8 cellular contexts compared by ENCODE assay signal in the genomic region with DNA sequence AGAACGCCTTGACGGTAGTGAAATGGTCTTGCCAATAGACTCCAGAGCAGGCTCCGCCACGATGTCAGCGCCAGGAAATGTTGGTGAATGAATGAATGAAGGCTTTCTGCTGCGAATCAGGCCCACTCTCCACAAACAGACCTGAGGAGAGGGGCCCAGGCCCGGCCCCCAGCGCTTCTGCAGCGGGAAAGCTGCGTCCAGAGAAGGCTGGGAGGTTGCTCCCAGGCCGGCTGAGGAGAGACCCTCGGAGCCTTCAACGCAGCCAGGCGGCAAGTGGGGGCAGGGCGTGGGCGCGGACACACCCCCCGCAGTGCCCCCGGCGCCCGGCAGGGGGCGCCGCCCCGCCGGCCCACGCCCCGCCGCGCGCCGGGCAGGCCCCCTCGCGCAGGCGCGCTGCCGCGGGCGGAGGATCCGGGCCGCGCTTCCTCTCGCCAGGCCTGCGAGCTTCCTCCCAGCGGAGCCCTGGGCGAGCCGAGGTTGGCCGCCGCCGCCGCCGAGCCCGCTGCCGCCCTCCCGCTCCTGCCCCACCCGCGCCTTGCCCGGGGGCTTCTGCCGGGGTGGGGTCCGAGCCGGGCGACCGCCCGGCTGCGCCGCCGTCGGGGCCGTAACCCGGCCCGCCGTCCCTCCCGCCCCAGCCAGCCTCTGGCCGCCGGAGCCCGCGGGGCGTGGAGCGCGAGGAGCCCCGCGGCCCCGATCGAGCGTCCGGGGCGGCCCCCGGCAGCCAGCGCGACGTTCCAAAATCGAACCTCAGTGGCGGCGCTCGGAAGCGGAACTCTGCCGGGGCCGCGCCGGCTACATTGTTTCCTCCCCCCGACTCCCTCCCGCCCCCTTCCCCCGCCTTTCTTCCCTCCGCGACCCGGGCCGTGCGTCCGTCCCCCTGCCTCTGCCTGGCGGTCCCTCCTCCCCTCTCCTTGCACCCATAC. TPM values are rescaled to one million over a fixed set of nuclear protein-coding genes. Genes with fewer than 3 reads are reported as not detected.
DNase-seq lines count a peak whose midpoint lies in the region; ATAC-seq and TF ChIP-seq lines count a peak whose summit lies in the region.

A gene (plus strand): TSS at position 408 of the 923 bp plus-strand sequence. CDS start 16,218 bp downstream, outside the sequence.

- peak within 1 kb of the TSS; percentile 97 to 99 (median 99) for H3K27ac Mint-ChIP-seq in CD14-positive monocyte

- peaks cover 0 to 3% (median 0%) of the 10 kb centered on the region in 7 donors for H3K9me3 Mint-ChIP-seq in CD14-positive monocyte

- H3K36me3 ChIP-seq in adrenal gland (replicated peaks in 1 of 2) (no peaks in the 10 kb centered on the region), heart left ventricle (peaks cover 0 to 3% (median 0%) of the 10 kb centered on the region in 9 donors)

- DNase-seq in CD14-positive monocyte (ENCODE audit: low spot score) (peak; percentile 74), T follicular helper cell (ENCODE audit: low read depth) (peak; percentile 67), adrenal gland (peak in 6 of 7 donors; percentile 65 to 82 (median 68)), heart left ventricle (peak; percentile 83 to 92 (median 86)), posterior cingulate gyrus (peak in 8 of 10 donors; percentile 43 to 96 (median 62))

- 0 to 1% (median 1%) methylated on average over 12 to 108 of the region's 109 CpGs for WGBS in adrenal gland, 4 donors
- 0 to 2% (median 1%) methylated on average over 22 to 109 of the region's 109 CpGs for WGBS in heart left ventricle, 4 donors

- no peaks in the 10 kb centered on the region for H3K27me3 ChIP-seq in adrenal gland
- no peaks in the 10 kb centered on the region for H3K27me3 ChIP-seq in heart left ventricle

- H3K4me1 Mint-ChIP-seq in CD14-positive monocyte: peaks cover 81% of the 10 kb centered on the region

- peak within 1 kb of the TSS in 4 of 5 donors; percentile 46 to 96 (median 68) for H3K27ac ChIP-seq in adrenal gland
- H3K27ac ChIP-seq in heart left ventricle: peak within 1 kb of the TSS; percentile 82 to 98 (median 91)

- TF ChIP-seq EP300 in Ishikawa (IDR thresholded peaks at IDR 0.05; ENCODE audit: borderline replicate concordance): no peak

- peaks cover 19 to 26% of the 10 kb centered on the region in 2 donors for H3K36me3 Mint-ChIP-seq in CD14-positive monocyte

- peak within 1 kb of the TSS; percentile 95 to 97 for H3K4me3 Mint-ChIP-seq in CD14-positive monocyte

- H3K9me3 ChIP-seq in adrenal gland (replicated peaks in 1 of 3) (no peaks in the 10 kb centered on the region), heart left ventricle (no peaks in the 10 kb centered on the region)

- H3K4me1 ChIP-seq in adrenal gland (replicated peaks in 1 of 2): peaks cover 24 to 59% of the 10 kb centered on the region in 2 donors
- peaks cover 35 to 90% (median 64%) of the 10 kb centered on the region in 12 donors for H3K4me1 ChIP-seq in heart left ventricle

- peak within 1 kb of the TSS; percentile 0 to 93 (median 78) for H3K4me3 ChIP-seq in adrenal gland
- H3K4me3 ChIP-seq in heart left ventricle: peak within 1 kb of the TSS; percentile 70 to 98 (median 82)

- TF ChIP-seq POLR2A in adrenal gland (IDR thresholded peaks at IDR 0.05) (peak; percentile 53 to 54), heart left ventricle (IDR thresholded peaks at IDR 0.05) (no peak)

- peak; percentile 17; the same call in 1 of the 2 replicates for TF ChIP-seq RAD21 in Ishikawa (IDR thresholded peaks at IDR 0.05; ENCODE audit: low read depth)

- intact Hi-C loops in CD14-positive monocyte (cut with micrococcal nuclease): no loop called here
- intact Hi-C loops in adrenal gland (cut with DNase I): no loop called here
- intact Hi-C loops in heart left ventricle (cut with DNase I): loop anchor here in 5 of 10 donors (1.0 to 5.0 kb wide), 5 partner anchors 18 to 155 kb away; a partner anchor contains a TSS
- intact Hi-C loops in posterior cingulate gyrus (cut with DNase I): loop anchor here (5.0 kb wide), 2 partner anchors 60 to 120 kb away; a partner anchor contains a TSS

- ATAC-seq in GM19328 (IDR thresholded peaks at IDR 0.05; ENCODE audit: unreplicated experiment): peak; percentile 54
- ATAC-seq in heart left ventricle: peak in 3 of 4 donors; percentile 58 to 65 (median 59)
- ATAC-seq in GM21447 (IDR thresholded peaks at IDR 0.05; ENCODE audit: unreplicated experiment): no peak

- TF ChIP-seq CTCF in CD14-positive monocyte (IDR thresholded peaks at IDR 0.05) (peak; percentile 70), adrenal gland (IDR thresholded peaks at IDR 0.05) (peak in 5 of 6 experiments; percentile 33 to 82 (median 48)), heart left ventricle (IDR thresholded peaks at IDR 0.05) (peak; percentile 40 to 69 (median 60))

- peaks cover 0 to 3% (median 0%) of the 10 kb centered on the region in 3 donors for H3K27me3 Mint-ChIP-seq in CD14-positive monocyte (ENCODE audit: low read depth in 3 of 3)

TF ChIP-seq in Ishikawa, 13 proteins besides CTCF, POLR2A, EP300 and RAD21:
- TF ChIP-seq CREB1 (IDR thresholded peaks at IDR 0.05; ENCODE audit: low read depth) (no peak), TAF1 (IDR thresholded peaks at IDR 0.05; ENCODE audit: low read depth) (0 out of 2 replicates have a peak, but pooled peaks have one; percentile 48), YY1 (IDR thresholded peaks at IDR 0.05; ENCODE audit: low read depth) (no peak), EGR1 (IDR thresholded peaks at IDR 0.05) (peak; percentile 63; the same call in 1 of the 2 replicates), ZBTB7A (IDR thresholded peaks at IDR 0.05; ENCODE audit: low read depth) (no peak)
- TF ChIP-seq, protein P1, sequence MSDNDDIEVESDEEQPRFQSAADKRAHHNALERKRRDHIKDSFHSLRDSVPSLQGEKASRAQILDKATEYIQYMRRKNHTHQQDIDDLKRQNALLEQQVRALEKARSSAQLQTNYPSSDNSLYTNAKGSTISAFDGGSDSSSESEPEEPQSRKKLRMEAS (IDR thresholded peaks at IDR 0.05): 0 out of 2 replicates have a peak, but pooled peaks have one; percentile 5
TF ChIP-seq in Ishikawa: peak in this region for 3.

RNA-seq across cellular contexts. Expression of the gene that starts here (rescaled TPM):
- polyA plus RNA-seq in CD14-positive monocyte (100 to 1,000 TPM in 1 of 2 donors, 10 to 100 TPM in 1; 79.0 to 106 TPM), adrenal gland (10 to 100 TPM; 20.5 to 46.4 (median 25.8) TPM), heart left ventricle (10 to 100 TPM; 23.9 to 24.7 TPM)
- total RNA-seq in adrenal gland (10 to 100 TPM; 13.8 to 59.4 (median 30.1) TPM), heart left ventricle (10 to 100 TPM; 19.1 to 66.7 (median 28.4) TPM)

Comparison
In these comparisons a context has a peak if more than half of its experiments do, and no peak if none do; other contexts are left out.
1. POLR2A ChIP-seq: peak in adrenal gland (2 of 2); none in heart left ventricle (0 of 2).
2. Peak in every context shown above with its lines, with median percentiles within 50 percentile points of each other: DNase-seq and CTCF ChIP-seq.